12 cellular contexts compared by ENCODE assay signal in genomic region chr17:47192549-47192948, GRCh38. TPM values are rescaled to one million over a fixed set of nuclear protein-coding genes. Genes with fewer than 3 reads are reported as not detected.
A peak's percentile ranks its signal among the peaks of the same experiment; 100 is the strongest.
DNase-seq lines count a peak whose midpoint lies in the region; ATAC-seq lines count a peak whose summit lies in the region.
"Had no signal": no experiment of that assay in that cellular context is flagged by ENCODE, and none has a peak within 500 bp of the region (broad histone marks: within the 10 kb centered on the region; RNA-seq: fewer than 3 reads in every experiment).

No MANE protein-coding gene starts in this region.

- H3K9me3 Mint-ChIP-seq in CD8-positive, alpha-beta memory T cell: no peaks in the 10 kb centered on the region
- no peaks in the 10 kb centered on the region for H3K9me3 Mint-ChIP-seq in naive thymus-derived CD8-positive, alpha-beta T cell

- POLR2A ChIA-PET in CD8-positive, alpha-beta memory T cell (lab: Charles Lee): no interaction called here
- POLR2A ChIA-PET in naive thymus-derived CD8-positive, alpha-beta T cell (lab: Charles Lee): no interaction called here

- H4K20me1 ChIP-seq in Karpas-422 (ENCODE audit: insufficient read depth, low read depth, low read length): peaks cover 4% of the 10 kb centered on the region; the same call in 1 of the 2 replicates

- no peak overlapping the region for H3K27ac ChIP-seq in CD8-positive, alpha-beta memory T cell (ENCODE audit: low read depth, low read length)
- H3K27ac ChIP-seq in Karpas-422 (ENCODE audit: low read length): no peak overlapping the region
- H3K27ac ChIP-seq: GM23248 had no signal

- H3K27me3 Mint-ChIP-seq in CD8-positive, alpha-beta memory T cell: peaks cover 0 to 3% of the 10 kb centered on the region in 2 donors
- peaks cover 0 to 4% (median 2%) of the 10 kb centered on the region in 5 donors for H3K27me3 Mint-ChIP-seq in naive thymus-derived CD8-positive, alpha-beta T cell

- H3K9ac ChIP-seq in Karpas-422 (ENCODE audit: low read length): no peak overlapping the region
- H3K9ac ChIP-seq: GM23248 had no signal

- no peaks in the 10 kb centered on the region for H3K9me2 ChIP-seq in Karpas-422 (replicated peaks; ENCODE audit: insufficient read depth, low read length)

- H3K4me1 ChIP-seq in CD8-positive, alpha-beta memory T cell (ENCODE audit: insufficient read depth, low read length): peaks cover 8% of the 10 kb centered on the region
- peaks cover 22% of the 10 kb centered on the region for H3K4me1 ChIP-seq in Karpas-422 (ENCODE audit: low read length)

- H3K4me2 ChIP-seq in Karpas-422 (ENCODE audit: low read depth, low read length, poor library complexity, severe bottlenecking): no peak overlapping the region

- H3K27me3 ChIP-seq in CD8-positive, alpha-beta memory T cell (ENCODE audit: insufficient read depth, low read length, poor library complexity, severe bottlenecking): no peaks in the 10 kb centered on the region
- no peaks in the 10 kb centered on the region for H3K27me3 ChIP-seq in Karpas-422 (ENCODE audit: low read length)

- H2AFZ ChIP-seq in Karpas-422 (ENCODE audit: low read length): no peak overlapping the region
- H2AFZ ChIP-seq: GM23248 had no signal

- CTCF ChIA-PET in CD8-positive, alpha-beta memory T cell (lab: Charles Lee): interaction anchor here (0.8 kb wide), 1 partner anchor 13 kb away, joined by 3 read pairs; no protein-coding TSS in a partner anchor

- H3K4me3 ChIP-seq in CD8-positive, alpha-beta memory T cell (ENCODE audit: low read length): no peak overlapping the region
- no peak overlapping the region for H3K4me3 ChIP-seq in Karpas-422 (ENCODE audit: low read length)
- H3K4me3 ChIP-seq: GM23248 had no signal

- peaks cover 15% of the 10 kb centered on the region for H3K79me2 ChIP-seq in Karpas-422 (ENCODE audit: low read length)

- no peak for ATAC-seq in HG03442 (IDR thresholded peaks at IDR 0.05; ENCODE audit: unreplicated experiment)
- no peak for ATAC-seq in GM21786 (IDR thresholded peaks at IDR 0.05; ENCODE audit: unreplicated experiment)
- no peak for ATAC-seq in naive thymus-derived CD8-positive, alpha-beta T cell
- ATAC-seq: left ventricle myocardium superior had no signal

- H3K27ac Mint-ChIP-seq in CD8-positive, alpha-beta memory T cell: peak overlapping the region in 5 of 8 donors; percentile 7 to 66 (median 42)
- peak overlapping the region in 1 of 10 donors; percentile 21 for H3K27ac Mint-ChIP-seq in naive thymus-derived CD8-positive, alpha-beta T cell

- H3K36me3 Mint-ChIP-seq in CD8-positive, alpha-beta memory T cell: peaks cover 0 to 15% (median 3%) of the 10 kb centered on the region in 3 donors
- no peaks in the 10 kb centered on the region for H3K36me3 Mint-ChIP-seq in naive thymus-derived CD8-positive, alpha-beta T cell

- DNase-seq in CD8-positive, alpha-beta memory T cell: peak in 1 of 5 donors; percentile 21
- DNase-seq in Karpas-422 (peak; percentile 37), NCI-H524 (lab: John Stamatoyannopoulos, UW) (peak; percentile 79 to 93), fibroblast of gingiva (ENCODE audit: low read depth) (peak; percentile 34), SKM-1 (lab: John Stamatoyannopoulos, UW; ENCODE audit: unreplicated experiment) (no peak)
- DNase-seq in naive thymus-derived CD8-positive, alpha-beta T cell: no peak
- DNase-seq: COR-L47, GM23248, left ventricle myocardium superior, retina had no signal

- H3K4me3 Mint-ChIP-seq in CD8-positive, alpha-beta memory T cell: peak overlapping the region in 6 of 7 donors; percentile 19 to 61 (median 28)
- H3K4me3 Mint-ChIP-seq in naive thymus-derived CD8-positive, alpha-beta T cell: no peak overlapping the region

- no peaks in the 10 kb centered on the region for H3K36me3 ChIP-seq in CD8-positive, alpha-beta memory T cell (ENCODE audit: insufficient read depth, low read length)
- H3K36me3 ChIP-seq in Karpas-422 (ENCODE audit: insufficient read depth, low read length): no peaks in the 10 kb centered on the region

- peaks cover 32 to 46% (median 37%) of the 10 kb centered on the region in 3 donors for H3K4me1 Mint-ChIP-seq in CD8-positive, alpha-beta memory T cell
- H3K4me1 Mint-ChIP-seq in naive thymus-derived CD8-positive, alpha-beta T cell: peaks cover 15 to 33% (median 17%) of the 10 kb centered on the region in 4 donors

- H3K9me3 ChIP-seq in CD8-positive, alpha-beta memory T cell (ENCODE audit: low read length): no peaks in the 10 kb centered on the region
- peaks cover 5% of the 10 kb centered on the region; the same call in 1 of the 2 replicates for H3K9me3 ChIP-seq in Karpas-422 (ENCODE audit: low read length)

RNA-seq across cellular contexts. Expression of gene CDC27, which starts 3.5 kb away (rescaled TPM):
- total RNA-seq in CD8-positive, alpha-beta memory T cell: 100 to 1,000 TPM; 113 to 116 TPM
- 96.2 TPM for polyA plus RNA-seq in CD8-positive, alpha-beta memory T cell
- total RNA-seq in Karpas-422 (2014; rRNA removed; shearing (Covaris generic); ENCODE audit: low replicate concordance): 81.7 and 146 TPM in 2 replicates
- 10 to 100 TPM; 62.2 to 70.7 TPM for total RNA-seq in naive thymus-derived CD8-positive, alpha-beta T cell
- 10 to 100 TPM; 55.8 to 77.0 (median 71.5) TPM for polyA plus RNA-seq in naive thymus-derived CD8-positive, alpha-beta T cell

RNA-seq across cellular contexts. Expression of gene MYL4, which starts 16.6 kb away (rescaled TPM):
- total RNA-seq in CD8-positive, alpha-beta memory T cell: not detected
- polyA plus RNA-seq in CD8-positive, alpha-beta memory T cell: not detected
- 3.7 and 6.0 TPM in 2 replicates for total RNA-seq in Karpas-422 (2014; rRNA removed; shearing (Covaris generic); ENCODE audit: low replicate concordance)
- total RNA-seq in naive thymus-derived CD8-positive, alpha-beta T cell: not detected
- polyA plus RNA-seq in naive thymus-derived CD8-positive, alpha-beta T cell: not detected
- total RNA-seq: GM23248 had no signal
- polyA plus RNA-seq: GM23248 had no signal

Comparison
In these comparisons a context has a peak if more than half of its experiments do, and no peak if none do; other contexts are left out.
1. DNase-seq: peak in Karpas-422 (single experiment), NCI-H524 (2 of 2) and fibroblast of gingiva (single experiment); none in SKM-1 (single experiment) and naive thymus-derived CD8-positive, alpha-beta T cell (0 of 10).
2. H3K4me3 Mint-ChIP-seq: peak in CD8-positive, alpha-beta memory T cell (6 of 7); none in naive thymus-derived CD8-positive, alpha-beta T cell (0 of 10).